In genomic region chr2:195984951-195985726, GRCh38 we compare ENCODE assay signal across 25 cellular contexts.
DNase-seq lines count a peak whose midpoint lies in the region; ATAC-seq and TF ChIP-seq lines count a peak whose summit lies in the region.
"Had no signal": no experiment of that assay in that cellular context is flagged by ENCODE, and none has a peak within 500 bp of the region (broad histone marks: within the 10 kb centered on the region; RNA-seq: fewer than 3 reads in every experiment).

No MANE protein-coding gene starts in this region.

- CTCF ChIA-PET in Panc1 (lab: Charles Lee): no interaction called here
- CTCF ChIA-PET in CD4-positive, alpha-beta T cell (lab: Charles Lee): no interaction called here

- peaks cover 4% of the 10 kb centered on the region for H3K27me3 Mint-ChIP-seq in CD4-positive, alpha-beta T cell
- H3K27me3 Mint-ChIP-seq: activated naive CD4-positive, alpha-beta T cell treated with anti-CD3 and anti-CD28 coated beads, Interleukin-2, amount 10 ng/mL, durations not matched to agents 7 days and 5 days; activated T-cell treated with anti-CD3 and anti-CD28 coated beads, Interleukin-2, amount 50 U/mL, for 24 hours; B cell; brain; progenitor cell of endocrine pancreas had no signal

- H2AFZ ChIP-seq in osteoblast (ENCODE audit: low read length): peak overlapping the region; percentile 22

- H3K79me2 ChIP-seq in osteoblast (ENCODE audit: insufficient read depth, low read length): no peaks in the 10 kb centered on the region

- H3K27ac ChIP-seq in Panc1 (ENCODE audit: low read length) (no peak overlapping the region), osteoblast (ENCODE audit: low read depth, low read length) (no peak overlapping the region)
- H3K27ac ChIP-seq in CD4-positive, alpha-beta T cell (ENCODE audit: low read depth, low read length): no peak overlapping the region
- H3K27ac ChIP-seq: coronary artery, heart right ventricle had no signal

- no peak for TF ChIP-seq CTCF in Panc1 (IDR thresholded peaks at IDR 0.05)
- no peak for TF ChIP-seq CTCF in epithelial cell of proximal tubule (conservative IDR thresholded peaks at IDR 0.05; ENCODE audit: low read depth, low read length)
- no peak for TF ChIP-seq CTCF in osteoblast (IDR thresholded peaks at IDR 0.05; ENCODE audit: extremely low read depth, low read depth, low read length)
- no peak for TF ChIP-seq CTCF in CD4-positive, alpha-beta T cell (IDR thresholded peaks at IDR 0.05)
- TF ChIP-seq CTCF in lower leg skin (IDR thresholded peaks at IDR 0.05): no peak

- H3K9me3 ChIP-seq in Panc1 (ENCODE audit: control insufficient read depth, insufficient read depth, low read depth, low read length) (no peaks in the 10 kb centered on the region), osteoblast (ENCODE audit: low read depth, low read length) (no peaks in the 10 kb centered on the region)
- no peaks in the 10 kb centered on the region for H3K9me3 ChIP-seq in CD4-positive, alpha-beta T cell (ENCODE audit: control insufficient read depth, low read length)

- H3K4me3 Mint-ChIP-seq in CD4-positive, alpha-beta T cell: no peak overlapping the region
- H3K4me3 Mint-ChIP-seq: activated CD4-positive, alpha-beta memory T cell treated with anti-CD3 and anti-CD28 coated beads, Interleukin-2, amount 10 ng/mL, durations not matched to agents 7 days and 5 days; activated naive CD4-positive, alpha-beta T cell treated with anti-CD3 and anti-CD28 coated beads, Interleukin-2, amount 10 ng/mL, durations not matched to agents 7 days and 5 days; activated T-cell treated with anti-CD3 and anti-CD28 coated beads, Interleukin-2, amount 50 U/mL, for 24 hours; B cell; brain; natural killer cell; T-helper 1 cell treated with Interleukin-12 subunit alpha and Interleukin-12 subunit beta and Interleukin-4 antibody, amounts not matched to agents 30 μg/mL and 1 μg/mL, for 36 hours had no signal

- no peak overlapping the region for H3K27ac Mint-ChIP-seq in CD4-positive, alpha-beta T cell
- H3K27ac Mint-ChIP-seq: activated CD4-positive, alpha-beta memory T cell treated with anti-CD3 and anti-CD28 coated beads, Interleukin-2, amount 10 ng/mL, durations not matched to agents 7 days and 5 days; activated naive CD4-positive, alpha-beta T cell treated with anti-CD3 and anti-CD28 coated beads, Interleukin-2, amount 10 ng/mL, durations not matched to agents 7 days and 5 days; activated T-cell treated with anti-CD3 and anti-CD28 coated beads, Interleukin-2, amount 50 U/mL, for 24 hours; B cell; natural killer cell; progenitor cell of endocrine pancreas; T-helper 1 cell treated with Interleukin-12 subunit alpha and Interleukin-12 subunit beta and Interleukin-4 antibody, amounts not matched to agents 30 μg/mL and 1 μg/mL, for 36 hours had no signal

- in situ Hi-C loops in Panc1 (cut with HindIII; ENCODE audit: low pct_unique_long_range_greater_than_20kb, low sequenced_read_pairs): no loop called here

- BruUV-seq in Panc1 (replicated peaks; lab: Mats Ljungman, UMichigan): no TSS peak

- no peaks in the 10 kb centered on the region for H3K9me3 Mint-ChIP-seq in CD4-positive, alpha-beta T cell
- H3K9me3 Mint-ChIP-seq: natural killer cell had no signal

- TF ChIP-seq POLR2A in lower leg skin (IDR thresholded peaks at IDR 0.05): no peak

- H3K36me3 ChIP-seq in Panc1 (ENCODE audit: control insufficient read depth, insufficient read depth, low read length): no peaks in the 10 kb centered on the region
- no peaks in the 10 kb centered on the region for H3K36me3 ChIP-seq in osteoblast (ENCODE audit: insufficient read depth, low read length)
- H3K36me3 ChIP-seq: heart right ventricle, MG63 had no signal

- POLR2A ChIA-PET in Panc1 (lab: Charles Lee): no interaction called here
- POLR2A ChIA-PET in CD4-positive, alpha-beta T cell (lab: Charles Lee): no interaction called here

- H3K4me1 Mint-ChIP-seq in CD4-positive, alpha-beta T cell (ENCODE audit: low read depth): no peaks in the 10 kb centered on the region
- H3K4me1 Mint-ChIP-seq: activated naive CD4-positive, alpha-beta T cell treated with anti-CD3 and anti-CD28 coated beads, Interleukin-2, amount 10 ng/mL, durations not matched to agents 7 days and 5 days had no signal

- H3K4me2 ChIP-seq in osteoblast (ENCODE audit: insufficient read depth, low read length): peak overlapping the region; percentile 45

- 20 to 24% methylated on average over 2 of the region's 2 CpGs for WGBS in lower leg skin, 2 donors

- H3K27me3 ChIP-seq in Panc1 (ENCODE audit: control insufficient read depth, insufficient read depth, low read length) (no peaks in the 10 kb centered on the region), osteoblast (ENCODE audit: insufficient read depth, low read length) (no peaks in the 10 kb centered on the region)
- no peaks in the 10 kb centered on the region for H3K27me3 ChIP-seq in CD4-positive, alpha-beta T cell (ENCODE audit: control insufficient read depth, insufficient read depth, low read length)
- H3K27me3 ChIP-seq: heart right ventricle, MG63 had no signal

- no peaks in the 10 kb centered on the region for H4K20me1 ChIP-seq in osteoblast (ENCODE audit: insufficient read depth, low read length)

- H3K4me1 ChIP-seq in Panc1 (ENCODE audit: control insufficient read depth, insufficient read depth, low read length) (no peaks in the 10 kb centered on the region), osteoblast (ENCODE audit: insufficient read depth, low read length) (peaks cover 2% of the 10 kb centered on the region)
- H3K4me1 ChIP-seq: heart right ventricle had no signal

- H3K36me3 Mint-ChIP-seq in CD4-positive, alpha-beta T cell (ENCODE audit: low read depth): no peaks in the 10 kb centered on the region
- H3K36me3 Mint-ChIP-seq: activated naive CD4-positive, alpha-beta T cell treated with anti-CD3 and anti-CD28 coated beads, Interleukin-2, amount 10 ng/mL, durations not matched to agents 7 days and 5 days; brain; natural killer cell had no signal

- intact Hi-C loops in Panc1 (cut with micrococcal nuclease; ENCODE audit: unreplicated experiment) (no loop called here), lower leg skin (cut with DNase I; ENCODE audit: low total_unique reads) (no loop called here)
- intact Hi-C loops in CD4-positive, alpha-beta T cell (cut with DNase I, micrococcal nuclease): no loop called here

- H3K4me3 ChIP-seq in Panc1 (ENCODE audit: low read depth in 2 of 2, low read length in 2 of 2) (no peak overlapping the region), epithelial cell of proximal tubule (ENCODE audit: low read depth, low read length) (peak overlapping the region; percentile 37), osteoblast (ENCODE audit: insufficient read depth, low read length) (no peak overlapping the region), lower leg skin (ENCODE audit: low read depth, poor library complexity, severe bottlenecking) (no peak overlapping the region)
- H3K4me3 ChIP-seq: coronary artery, heart right ventricle, MG63 had no signal

- DNase-seq in ELR (ENCODE audit: low read depth) (peak; percentile 24), Panc1 (ENCODE audit: low read depth, low spot score) (no peak), epithelial cell of proximal tubule (ENCODE audit: low read depth) (no peak), osteoblast (ENCODE audit: insufficient read length, low spot score, missing footprints) (no peak), lower leg skin (ENCODE audit: low spot score in 2 of 2) (no peak)
- DNase-seq in CD4-positive, alpha-beta T cell: no peak
- DNase-seq: activated CD4-positive, alpha-beta memory T cell treated with anti-CD3 and anti-CD28 coated beads, Interleukin-2, amount 10 ng/mL, durations not matched to agents 7 days and 5 days; activated naive CD4-positive, alpha-beta T cell treated with anti-CD3 and anti-CD28 coated beads, Interleukin-2, amount 10 ng/mL, durations not matched to agents 7 days and 5 days; activated T-cell treated with anti-CD3 and anti-CD28 coated beads, Interleukin-2, amount 50 U/mL, for 24 hours; GF-D8; heart right ventricle; mesendoderm; MG63; natural killer cell; NCI-H345; small intestine; stimulated activated CD4-positive, alpha-beta T cell treated with anti-CD3 and anti-CD28 coated beads, Interleukin-4, amount 100 ng/mL, for 4 hours had no signal

- ATAC-seq in Panc1: peak; percentile 66; the same call in 1 of the 2 replicates
- no peak for ATAC-seq in CD4-positive, alpha-beta T cell (ENCODE audit: poor library complexity)
- ATAC-seq in GM21529 (IDR thresholded peaks at IDR 0.05; ENCODE audit: unreplicated experiment): no peak
- no peak for ATAC-seq in HG03439 (IDR thresholded peaks at IDR 0.05; ENCODE audit: unreplicated experiment)
- ATAC-seq: heart right ventricle, HepG2, natural killer cell had no signal
